20 cellular contexts compared by ENCODE assay signal in the genomic region with DNA sequence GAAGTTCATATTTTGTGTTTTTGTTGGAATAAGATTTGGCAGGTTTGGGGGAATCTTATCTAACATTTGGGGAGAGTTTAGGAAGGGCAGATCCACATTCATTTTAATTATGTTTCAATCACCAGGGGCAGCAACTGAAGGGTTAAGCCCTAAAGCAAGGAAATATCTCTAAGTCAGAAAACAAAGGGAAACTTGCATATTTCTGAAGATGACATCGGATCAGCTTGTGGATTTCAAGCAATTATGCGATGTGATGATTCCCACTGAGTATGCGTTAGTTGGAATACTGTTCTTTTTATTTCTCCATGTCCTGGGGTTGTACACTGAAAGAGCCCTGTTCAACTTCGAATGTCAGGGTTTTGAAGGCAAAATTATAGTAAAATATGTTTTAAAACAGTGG. TPM values are rescaled to one million over a fixed set of nuclear protein-coding genes. Genes with fewer than 3 reads are reported as not detected.
DNase-seq lines count a peak whose midpoint lies in the region; ATAC-seq, FAIRE-seq and TF ChIP-seq lines count a peak whose summit lies in the region.
"Had no signal": no experiment of that assay in that cellular context is flagged by ENCODE, and none has a peak within 500 bp of the region (broad histone marks: within the 10 kb centered on the region; RNA-seq: fewer than 3 reads in every experiment).

No MANE protein-coding gene starts in this region.

- POLR2A ChIA-PET in H1 (lab: Charles Lee; ENCODE audit: partially characterized antibody): no interaction called here

- H3K9me3 ChIP-seq in SJCRH30 (replicated peaks) (no peaks in the 10 kb centered on the region; the same call in 1 of the 2 replicates), H1 (ENCODE audit: insufficient read depth in 2 of 2, low read depth in 1 of 2, low read length in 1 of 2) (peaks cover 0 to 2% of the 10 kb centered on the region in 2 experiments; a peak in 2 of 4 replicates), upper lobe of left lung (no peaks in the 10 kb centered on the region)
- H3K9me3 ChIP-seq: adrenal gland had no signal

- H4K5ac ChIP-seq in H1 (ENCODE audit: insufficient read length, low read depth, low read length) (no peak overlapping the region), mesendoderm (ENCODE audit: low read length) (no peak overlapping the region)

- H3K56ac ChIP-seq in H1 (replicated peaks; ENCODE audit: insufficient read length, low read depth, low read length) (no peak overlapping the region), mesendoderm (ENCODE audit: low read length) (no peak overlapping the region)

- H3K9ac ChIP-seq in H1 (replicated peaks in 1 of 4; ENCODE audit: extremely low read depth in 1 of 4, low read depth in 3 of 4, low read length in 3 of 4) (no peak overlapping the region), mesendoderm (ENCODE audit: low read length) (no peak overlapping the region)

- TF ChIP-seq EP300 in H1 (IDR thresholded peaks at IDR 0.05; ENCODE audit: borderline replicate concordance in 1 of 2, low read depth in 2 of 2, low read length in 2 of 2) (no peak), upper lobe of left lung (IDR thresholded peaks at IDR 0.05) (no peak)

- no peak for TF ChIP-seq CTCF in H1 (IDR thresholded peaks at IDR 0.05; ENCODE audit: control extremely low read depth in 1 of 3, insufficient read depth in 1 of 3, low read depth in 1 of 3, low read length in 3 of 3)
- no peak for TF ChIP-seq CTCF in upper lobe of left lung (IDR thresholded peaks at IDR 0.05)

- H3K18ac ChIP-seq in H1 (ENCODE audit: extremely low read depth, low read length) (no peak overlapping the region), mesendoderm (ENCODE audit: low read length) (no peak overlapping the region)

- peak overlapping the region; percentile 16 for H4K91ac ChIP-seq in H1 (replicated peaks; ENCODE audit: insufficient read length, low read length)

- TF ChIP-seq POLR2A in H1 (IDR thresholded peaks at IDR 0.05; ENCODE audit: control extremely low read depth in 1 of 2, low read depth in 2 of 2, low read length in 2 of 2) (no peak), upper lobe of left lung (IDR thresholded peaks at IDR 0.05) (no peak)

- no peaks in the 10 kb centered on the region for H3K23me2 ChIP-seq in H1 (ENCODE audit: low read depth, low read length)

- no peak overlapping the region for H3K4me3 ChIP-seq in SJCRH30
- no peak overlapping the region for H3K4me3 ChIP-seq in H1 (ENCODE audit: extremely low read depth in 1 of 4, insufficient read depth in 2 of 4, low read depth in 3 of 4, low read length in 4 of 4)
- H3K4me3 ChIP-seq in mesendoderm (ENCODE audit: low read length): no peak overlapping the region
- H3K4me3 ChIP-seq in upper lobe of left lung: no peak overlapping the region
- H3K4me3 ChIP-seq: adrenal gland had no signal

- peaks cover 24% of the 10 kb centered on the region for H3K4me1 ChIP-seq in SJCRH30
- peaks cover 0 to 7% (median 4%) of the 10 kb centered on the region in 4 experiments; a peak in 2 of 7 replicates for H3K4me1 ChIP-seq in H1 (replicated peaks in 1 of 4; ENCODE audit: control insufficient read depth in 3 of 4, insufficient read depth in 4 of 4, low read length in 3 of 4)
- H3K4me1 ChIP-seq in mesendoderm (ENCODE audit: control insufficient read depth, low read depth, low read length): peaks cover 4% of the 10 kb centered on the region
- H3K4me1 ChIP-seq in upper lobe of left lung: peaks cover 6 to 25% (median 11%) of the 10 kb centered on the region in 4 donors

- TF ChIP-seq RAD21 in H1 (IDR thresholded peaks at IDR 0.05 in 1 of 2, conservative IDR thresholded peaks at IDR 0.05 in 1 of 2; ENCODE audit: low read depth in 2 of 2, low read length in 2 of 2): no peak

- peak overlapping the region; percentile 88; the same call in 1 of the 2 replicates for H2BK20ac ChIP-seq in H1 (ENCODE audit: low read length)

- H3K79me1 ChIP-seq in H1 (ENCODE audit: low read depth, low read length) (no peaks in the 10 kb centered on the region), mesendoderm (ENCODE audit: low read length) (no peaks in the 10 kb centered on the region)

- no peak for ATAC-seq in upper lobe of left lung (ENCODE audit: low FRiP score in 2 of 2)

- H3K23ac ChIP-seq in H1 (ENCODE audit: insufficient read length): no peak overlapping the region
- no peak overlapping the region for H3K23ac ChIP-seq in mesendoderm (ENCODE audit: low read length)

- H3K79me2 ChIP-seq in H1 (ENCODE audit: control insufficient read depth in 1 of 2, insufficient read depth in 2 of 2, low read length in 2 of 2) (no peaks in the 10 kb centered on the region), mesendoderm (ENCODE audit: control insufficient read depth, insufficient read depth, low read length) (no peaks in the 10 kb centered on the region)

- WGBS in H1 (ENCODE audit: extremely low coverage in 1 of 2, insufficient coverage in 1 of 2, insufficient read length in 1 of 2, insufficient replicate concordance in 2 of 2, low coverage in 1 of 2, low lambda C conversion rate in 2 of 2, missing lambda C conversion rate in 1 of 2), 2 experiments: 68% methylated on average over 4 of the region's 4 CpGs; no CpG with 5 or more reads in 1 of the 2 experiments
- WGBS in mesendoderm (ENCODE audit: extremely low coverage, insufficient coverage, low lambda C conversion rate): no CpG with 5 or more reads among the region's 4 CpGs
- WGBS in upper lobe of left lung, 2 donors: 65 to 68% methylated on average over 4 of the region's 4 CpGs

- no peak overlapping the region for H3K4ac ChIP-seq in H1 (replicated peaks; ENCODE audit: insufficient read length, low read depth, low read length)
- no peak overlapping the region for H3K4ac ChIP-seq in mesendoderm (ENCODE audit: low read depth, low read length)

- DNase-seq in SJCRH30 (no peak), H1 (ENCODE audit: low read depth in 1 of 2, low spot score in 2 of 2) (no peak), mesendoderm (no peak), upper lobe of left lung (no peak), DMS53 treated with DMSO at 0.1 percent for 48 hours (lab: John Stamatoyannopoulos, UW; ENCODE audit: unreplicated experiment) (no peak), hypothalamus (lab: John Stamatoyannopoulos, UW) (no peak)
- no peak for DNase-seq in activated effector memory CD4-positive, alpha-beta T cell treated with Interleukin-2 at 50 U/mL for 16 hours
- DNase-seq: activated CD4-positive, alpha-beta T cell treated with anti-CD3 and anti-CD28 coated beads, Interleukin-2, amount 10 ng/mL, durations not matched to agents 7 days and 5 days; activated effector memory CD4-positive, alpha-beta T cell treated with anti-CD3 and anti-CD28 coated beads, Interleukin-2, amount 50 U/mL, for 16 hours; adrenal gland; AML-193; COR-L47; effector CD4-positive, alpha-beta T cell; hippocampal formation; kidney; midbrain; NCI-H1105 treated with DMSO at 0.1 percent for 48 hours; NCI-H526 treated with DMSO at 0.1 percent for 48 hours; stimulated activated CD8-positive, alpha-beta memory T cell treated with anti-CD3 and anti-CD28 coated beads, Interleukin-4, amount 100 ng/mL, for 48 hours; substantia nigra had no signal

- no peak overlapping the region for H3K14ac ChIP-seq in H1 (ENCODE audit: insufficient read length)

- no peak overlapping the region for H2AK5ac ChIP-seq in H1 (ENCODE audit: low read depth, low read length)
- H2AK5ac ChIP-seq in mesendoderm (ENCODE audit: low read length): no peak overlapping the region

- H2BK120ac ChIP-seq in H1 (replicated peaks; ENCODE audit: low read depth, low read length) (no peak overlapping the region), mesendoderm (ENCODE audit: low read depth, low read length) (no peak overlapping the region)

- H2BK12ac ChIP-seq in H1 (ENCODE audit: low read depth, low read length): 0 out of 2 replicates have a peak overlapping the region, but pooled peaks have one; percentile 39

- CTCF ChIA-PET in H1 (lab: Charles Lee; ENCODE audit: partially characterized antibody): no interaction called here

- H2AFZ ChIP-seq in H1 (ENCODE audit: low read length): no peak overlapping the region

- H2BK5ac ChIP-seq in H1 (ENCODE audit: low read depth, low read length) (peak overlapping the region; percentile 15; the same call in 1 of the 2 replicates), mesendoderm (ENCODE audit: low read length) (no peak overlapping the region)

- no peak for FAIRE-seq in H1 (lab: Jason Lieb, UNC)
- FAIRE-seq: kidney had no signal

- no peak overlapping the region for H3K4me2 ChIP-seq in H1 (ENCODE audit: insufficient read depth in 1 of 2, low read depth in 2 of 2, low read length in 2 of 2)
- H3K4me2 ChIP-seq in mesendoderm (ENCODE audit: low read length): no peak overlapping the region

- H2BK15ac ChIP-seq in H1 (ENCODE audit: low read length) (no peak overlapping the region), mesendoderm (replicated peaks; ENCODE audit: low read depth) (peak overlapping the region; percentile 47)

- no peaks in the 10 kb centered on the region for H3K27me3 ChIP-seq in SJCRH30
- H3K27me3 ChIP-seq in H1 (replicated peaks in 1 of 4; ENCODE audit: control insufficient read depth in 3 of 4, extremely low read depth in 1 of 4, insufficient read depth in 3 of 4, low read length in 3 of 4): no peaks in the 10 kb centered on the region
- no peaks in the 10 kb centered on the region for H3K27me3 ChIP-seq in mesendoderm (ENCODE audit: insufficient read depth, low read length, poor library complexity)
- no peaks in the 10 kb centered on the region for H3K27me3 ChIP-seq in upper lobe of left lung
- H3K27me3 ChIP-seq: adrenal gland had no signal

- no peaks in the 10 kb centered on the region for H4K20me1 ChIP-seq in H1 (replicated peaks in 1 of 2; ENCODE audit: control insufficient read depth in 1 of 2, insufficient read depth in 2 of 2, low read length in 2 of 2)

- H3K27ac ChIP-seq in SJCRH30 (peak overlapping the region; percentile 68; the same call in 1 of the 2 replicates), H1 (ENCODE audit: low read depth, low read length) (no peak overlapping the region), mesendoderm (ENCODE audit: low read depth, low read length) (no peak overlapping the region), upper lobe of left lung (peak overlapping the region in 3 of 4 donors; percentile 32 to 72 (median 37))
- H3K27ac ChIP-seq: adrenal gland had no signal

- H3K36me3 ChIP-seq in SJCRH30 (no peaks in the 10 kb centered on the region), H1 (ENCODE audit: control insufficient read depth in 2 of 4, insufficient read depth in 4 of 4, low read length in 3 of 4) (no peaks in the 10 kb centered on the region), mesendoderm (ENCODE audit: control insufficient read depth, insufficient read depth, low read length) (no peaks in the 10 kb centered on the region), upper lobe of left lung (no peaks in the 10 kb centered on the region)
- H3K36me3 ChIP-seq: adrenal gland had no signal

- H4K8ac ChIP-seq in H1 (ENCODE audit: extremely low read depth, insufficient read depth, low read length) (no peak overlapping the region), mesendoderm (ENCODE audit: low read depth, low read length) (no peak overlapping the region)

RNA-seq across cellular contexts. Expression of a gene that starts 59.8 kb away (rescaled TPM):
- 44.7 and 48.1 TPM in 2 replicates for total RNA-seq in SJCRH30 (2014; rRNA removed; shearing (Covaris generic))
- 11.6 and 13.1 TPM in 2 replicates for total RNA-seq in H1 (2021; fragmentation: NEBNext Ultra II Directional; extraction: Animal tissue kit (Norgen Biotek cat#: 25700))
- 2.1 and 2.6 TPM in 2 replicates for polyA plus RNA-seq in H1 (2011; rRNA removed)
- 2.1 TPM for polyA plus RNA-seq in H1 (2011; cell fraction: cytosol; rRNA removed)
- polyA plus RNA-seq in H1 (2011; cell fraction: nucleus; rRNA removed): 14.2 TPM
- polyA plus RNA-seq in H1 (2012, experiment 1 of 2): 3.8 to 6.3 TPM (median 4.5 TPM) in 4 replicates
- 0.62 TPM for polyA plus RNA-seq in H1 (2012, experiment 2 of 2)
- 5.5 TPM for polyA plus RNA-seq in H1 (2013, experiment 1 of 2)
- polyA plus RNA-seq in H1 (2013, experiment 2 of 2): 4.7 TPM
- polyA minus RNA-seq in H1 (2011; rRNA and poly(A)+ RNA removed): 25.7 and 40.9 TPM in 2 replicates
- 4.4 TPM for polyA minus RNA-seq in H1 (2011; cell fraction: cytosol; rRNA and poly(A)+ RNA removed)
- polyA minus RNA-seq in H1 (2011; cell fraction: nucleus; rRNA and poly(A)+ RNA removed): 54.6 TPM
- polyA plus RNA-seq in mesendoderm (2013, experiment 1 of 2): 1.8 TPM
- 1.5 TPM for polyA plus RNA-seq in mesendoderm (2013, experiment 2 of 2)
- 100 to 1,000 TPM in 1 of 6 donors, 10 to 100 TPM in 5; 33.9 to 109 (median 67.5) TPM for total RNA-seq in upper lobe of left lung
- total RNA-seq: activated CD4-positive, alpha-beta T cell treated with anti-CD3 and anti-CD28 coated beads, Interleukin-2, amount 10 ng/mL, durations not matched to agents 7 days and 5 days had no signal

Comparison
In these comparisons a context has a peak if more than half of its experiments do, and no peak if none do; other contexts are left out.
1. H3K27ac ChIP-seq: peak in SJCRH30 (single experiment) and upper lobe of left lung (3 of 4); none in H1 (single experiment) and mesendoderm (single experiment).